In genomic region chr13:51770681-51771417, GRCh38 we compare ENCODE assay signal across 13 cellular contexts. TPM values are rescaled to one million over a fixed set of nuclear protein-coding genes. Genes with fewer than 3 reads are reported as not detected.
DNase-seq lines count a peak whose midpoint lies in the region; ATAC-seq lines count a peak whose summit lies in the region.
"Had no signal": no experiment of that assay in that cellular context is flagged by ENCODE, and none has a peak within 500 bp of the region (broad histone marks: within the 10 kb centered on the region; RNA-seq: fewer than 3 reads in every experiment).

No MANE protein-coding gene starts in this region.

- DNase-seq in NCI-H1417 (lab: John Stamatoyannopoulos, UW) (peak; percentile 71 to 82 (median 71)), NCI-H1417 treated with DMSO at 0.1 percent for 48 hours (lab: John Stamatoyannopoulos, UW) (no peak), NCI-H2107 treated with DMSO at 0.1 percent for 48 hours (lab: John Stamatoyannopoulos, UW; ENCODE audit: unreplicated experiment) (peak; percentile 66), ureter (ENCODE audit: low spot score) (no peak)
- DNase-seq: 8988T; adrenal gland; effector CD8-positive, alpha-beta T cell; stimulated activated CD4-positive, alpha-beta T cell treated with anti-CD3 and anti-CD28 coated beads, Interleukin-4, amount 100 ng/mL, for 24 hours had no signal

- peak; percentile 34 for ATAC-seq in esophagus mucosa
- ATAC-seq in stimulated activated memory B cell treated with anti-CD40 and anti-IgM and Interleukin-4, amounts not matched to agents 10 μg/mL and 1 μg/mL and 100 μg/mL, for 72 hours = peak; percentile 87
- ATAC-seq in GM18868 (IDR thresholded peaks at IDR 0.05; ENCODE audit: unreplicated experiment) = no peak
- ATAC-seq in HG02763 (IDR thresholded peaks at IDR 0.05; ENCODE audit: unreplicated experiment) = no peak

- no peak overlapping the region for H3K27ac Mint-ChIP-seq in stimulated activated memory B cell treated with anti-CD40 and anti-IgM and Interleukin-4, amounts not matched to agents 10 μg/mL and 1 μg/mL and 100 μg/mL, for 72 hours
- H3K27ac Mint-ChIP-seq: T-helper 2 cell treated with Interferon-gamma antibody and Interleukin-4, amounts not matched to agents 5 μg/mL and 100 μg/mL, for 36 hours had no signal

- no peak overlapping the region for H3K4me3 Mint-ChIP-seq in stimulated activated memory B cell treated with anti-CD40 and anti-IgM and Interleukin-4, amounts not matched to agents 10 μg/mL and 1 μg/mL and 100 μg/mL, for 72 hours
- H3K4me3 Mint-ChIP-seq: T-helper 2 cell treated with Interferon-gamma antibody and Interleukin-4, amounts not matched to agents 5 μg/mL and 100 μg/mL, for 36 hours had no signal

- no peaks in the 10 kb centered on the region for H3K27me3 Mint-ChIP-seq in stimulated activated memory B cell treated with anti-CD40 and anti-IgM and Interleukin-4, amounts not matched to agents 10 μg/mL and 1 μg/mL and 100 μg/mL, for 72 hours

- H3K4me1 Mint-ChIP-seq in stimulated activated memory B cell treated with anti-CD40 and anti-IgM and Interleukin-4, amounts not matched to agents 10 μg/mL and 1 μg/mL and 100 μg/mL, for 72 hours = peaks cover 23% of the 10 kb centered on the region

- H3K9me3 Mint-ChIP-seq in stimulated activated memory B cell treated with anti-CD40 and anti-IgM and Interleukin-4, amounts not matched to agents 10 μg/mL and 1 μg/mL and 100 μg/mL, for 72 hours = no peaks in the 10 kb centered on the region
- H3K9me3 Mint-ChIP-seq: T-helper 2 cell treated with Interferon-gamma antibody and Interleukin-4, amounts not matched to agents 5 μg/mL and 100 μg/mL, for 36 hours had no signal

- H3K36me3 Mint-ChIP-seq in stimulated activated memory B cell treated with anti-CD40 and anti-IgM and Interleukin-4, amounts not matched to agents 10 μg/mL and 1 μg/mL and 100 μg/mL, for 72 hours = peaks cover 29% of the 10 kb centered on the region

RNA-seq across cellular contexts. Expression of gene DHRS12, which starts 33.1 kb away (rescaled TPM):
- total RNA-seq in esophagus mucosa (7.3 TPM), ureter (23.3 TPM)

Comparison
In these comparisons a context has a peak if more than half of its experiments do, and no peak if none do; other contexts are left out.
1. DNase-seq: peak in NCI-H1417 (3 of 3) and NCI-H2107 treated with DMSO at 0.1 percent for 48 hours (single experiment); none in NCI-H1417 treated with DMSO at 0.1 percent for 48 hours (single experiment) and ureter (single experiment).
2. ATAC-seq: peak in esophagus mucosa (single experiment) and stimulated activated memory B cell treated with anti-CD40 and anti-IgM and Interleukin-4, amounts not matched to agents 10 μg/mL and 1 μg/mL and 100 μg/mL, for 72 hours (single experiment); none in GM18868 (single experiment) and HG02763 (single experiment).